In the genomic region with DNA sequence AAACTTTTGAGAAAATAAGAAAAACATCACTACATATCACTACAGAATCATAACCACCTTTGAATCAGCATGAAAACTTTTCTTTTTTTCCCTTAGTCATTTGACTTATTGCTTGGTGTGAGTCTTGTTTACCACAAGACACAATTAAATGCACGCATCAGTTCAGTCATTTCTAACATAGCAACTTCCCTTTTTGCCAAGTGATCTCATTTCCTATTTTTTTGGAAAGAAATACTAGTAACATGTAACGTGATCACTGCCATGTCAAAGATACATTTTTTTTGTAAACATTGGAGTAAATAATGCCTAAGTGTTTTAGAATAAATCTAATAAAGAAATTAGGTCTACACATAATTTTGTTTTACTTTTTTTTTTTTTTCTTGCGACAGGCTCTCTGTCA, we compare ENCODE assay signal across 7 cellular contexts. TPM values are rescaled to one million over a fixed set of nuclear protein-coding genes. Genes with fewer than 3 reads are reported as not detected.
A peak's percentile ranks its signal among the peaks of the same experiment; 100 is the strongest.
DNase-seq lines count a peak whose midpoint lies in the region; ATAC-seq lines count a peak whose summit lies in the region.

No MANE protein-coding gene starts in this region.

- DNase-seq in RKO (ENCODE audit: low spot score) (peak; percentile 19), sciatic nerve (ENCODE audit: low spot score) (no peak), SW480 (ENCODE audit: low spot score) (no peak), NCI-H2196 (lab: John Stamatoyannopoulos, UW; ENCODE audit: unreplicated experiment) (no peak)
- DNase-seq in activated effector memory CD4-positive, alpha-beta T cell treated with anti-CD3 and anti-CD28 coated beads, Interleukin-2, amount 50 U/mL, for 16 hours, result no peak

- ATAC-seq in GM19043 (IDR thresholded peaks at IDR 0.05; ENCODE audit: low read depth, unreplicated experiment), result peak; percentile 85
- peak; percentile 91 for ATAC-seq in HG02938 (IDR thresholded peaks at IDR 0.05; ENCODE audit: unreplicated experiment)
- ATAC-seq in sciatic nerve, result peak; percentile 43

- intact Hi-C loops in sciatic nerve (cut with DNase I), result no loop called here

RNA-seq across cellular contexts. Expression of gene CXCL8, which starts 5.1 kb away (rescaled TPM):
- total RNA-seq in sciatic nerve, result 33.0 TPM
